In the genomic region with DNA sequence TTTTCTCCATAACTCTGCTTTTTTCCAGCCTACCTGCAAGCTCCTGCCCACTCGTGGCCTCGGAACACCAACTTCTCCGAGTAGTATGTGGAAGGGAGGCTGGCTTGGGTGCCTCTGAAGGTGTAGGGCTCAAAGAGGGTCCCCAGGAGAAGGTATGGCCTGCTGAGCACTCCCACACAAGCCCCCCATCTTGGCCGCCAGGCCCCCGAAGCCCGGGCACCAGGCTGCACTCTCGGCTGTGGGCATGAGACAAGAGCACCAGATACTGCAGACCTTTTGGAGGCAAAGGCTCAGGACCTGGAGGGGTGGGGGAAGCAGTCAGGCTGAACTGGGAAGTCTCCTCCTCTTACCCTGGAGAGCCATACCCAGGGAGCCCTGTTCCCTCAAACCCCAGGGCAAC, we compare ENCODE assay signal across 8 cellular contexts. TPM values are rescaled to one million over a fixed set of nuclear protein-coding genes. Genes with fewer than 3 reads are reported as not detected.
DNase-seq lines count a peak whose midpoint lies in the region; ATAC-seq and TF ChIP-seq lines count a peak whose summit lies in the region.

No MANE protein-coding gene starts in this region.

- DNase-seq in DND-41 (no peak), MG63 (no peak), chondrocyte (ENCODE audit: low spot score) (no peak), neural progenitor cell (ENCODE audit: low spot score) (no peak), mucosa of descending colon (no peak), NCI-H510A treated with DMSO at 0.1 percent for 48 hours (lab: John Stamatoyannopoulos, UW) (no peak), occipital lobe (lab: John Stamatoyannopoulos, UW) (no peak)

- H3K79me2 ChIP-seq in DND-41 (ENCODE audit: insufficient read depth, low read length) (peaks cover 35% of the 10 kb centered on the region), neural progenitor cell (ENCODE audit: low read depth) (peaks cover 13% of the 10 kb centered on the region)

- 0 out of 2 replicates have a peak, but pooled peaks cover 7% of the 10 kb centered on the region for H4K20me1 ChIP-seq in DND-41 (ENCODE audit: insufficient read depth, low read length)
- no peaks in the 10 kb centered on the region for H4K20me1 ChIP-seq in neural progenitor cell (ENCODE audit: low read depth)

- ATAC-seq in DND-41 (ENCODE audit: insufficient read depth, low read depth) = no peak
- ATAC-seq in mucosa of descending colon = no peak
- no peak for ATAC-seq in GM19452 (IDR thresholded peaks at IDR 0.05; ENCODE audit: unreplicated experiment)

- H3K4me3 ChIP-seq in DND-41 (ENCODE audit: low read depth in 1 of 2, low read length in 2 of 2) (peak overlapping the region in 1 of 2 experiments; percentile 94; a peak in 3 of 4 replicates), MG63 (peak overlapping the region; percentile 74), neural progenitor cell (peak overlapping the region; percentile 53), mucosa of descending colon (no peak overlapping the region)

- TF ChIP-seq CTCF in DND-41 (IDR thresholded peaks at IDR 0.05; ENCODE audit: borderline replicate concordance, extremely low read depth, low read length, poor library complexity, severe bottlenecking) (no peak), chondrocyte (IDR thresholded peaks at IDR 0.05) (no peak), neural progenitor cell (IDR thresholded peaks at IDR 0.05) (no peak), mucosa of descending colon (IDR thresholded peaks at IDR 0.05) (no peak)

- H3K27ac Mint-ChIP-seq in chondrocyte (ENCODE audit: unreplicated experiment) = no peak overlapping the region
- H3K27ac Mint-ChIP-seq in neural progenitor cell = peak overlapping the region; percentile 61

- H3K9ac ChIP-seq in DND-41 (ENCODE audit: low read depth, low read length) = peak overlapping the region; percentile 97
- no peak overlapping the region for H3K9ac ChIP-seq in neural progenitor cell

- intact Hi-C loops in mucosa of descending colon (cut with DNase I, micrococcal nuclease) = no loop called here

- no peaks in the 10 kb centered on the region for H3K9me3 ChIP-seq in DND-41 (ENCODE audit: insufficient read depth, low read length, severe bottlenecking)
- H3K9me3 ChIP-seq in MG63 = no peaks in the 10 kb centered on the region
- H3K9me3 ChIP-seq in neural progenitor cell (ENCODE audit: low read depth) = no peaks in the 10 kb centered on the region
- H3K9me3 ChIP-seq in mucosa of descending colon = no peaks in the 10 kb centered on the region

- H3K9me3 Mint-ChIP-seq in chondrocyte (ENCODE audit: low read depth) (no peaks in the 10 kb centered on the region), neural progenitor cell (no peaks in the 10 kb centered on the region)

- H3K36me3 Mint-ChIP-seq in chondrocyte (ENCODE audit: low read depth) (peaks cover 3% of the 10 kb centered on the region), neural progenitor cell (peaks cover 16% of the 10 kb centered on the region)

- H3K36me3 ChIP-seq in DND-41 (ENCODE audit: insufficient read depth, low read length) (peaks cover 43% of the 10 kb centered on the region), MG63 (peaks cover 55% of the 10 kb centered on the region), neural progenitor cell (no peaks in the 10 kb centered on the region), mucosa of descending colon (ENCODE audit: low read depth) (no peaks in the 10 kb centered on the region)

- no peaks in the 10 kb centered on the region for H3K27me3 ChIP-seq in DND-41 (ENCODE audit: insufficient read depth, low read length, poor library complexity)
- H3K27me3 ChIP-seq in MG63 = no peaks in the 10 kb centered on the region
- peaks cover 24% of the 10 kb centered on the region for H3K27me3 ChIP-seq in neural progenitor cell

- H3K4me1 Mint-ChIP-seq in chondrocyte (ENCODE audit: low read depth) (peaks cover 20% of the 10 kb centered on the region), neural progenitor cell (peaks cover 22% of the 10 kb centered on the region)

- peak overlapping the region; percentile 95 for H3K4me2 ChIP-seq in DND-41 (ENCODE audit: insufficient read depth, low read length)
- peak overlapping the region; percentile 85 for H3K4me2 ChIP-seq in neural progenitor cell

- H3K4me1 ChIP-seq in DND-41 (ENCODE audit: insufficient read depth, low read length) = peaks cover 44% of the 10 kb centered on the region
- peaks cover 11% of the 10 kb centered on the region for H3K4me1 ChIP-seq in neural progenitor cell
- H3K4me1 ChIP-seq in mucosa of descending colon (ENCODE audit: low read depth) = peaks cover 10% of the 10 kb centered on the region

- H3F3A ChIP-seq in neural progenitor cell (ENCODE audit: low read depth) = peaks cover 8% of the 10 kb centered on the region

- no peak overlapping the region for H2AFZ ChIP-seq in DND-41 (ENCODE audit: low read depth, low read length)
- H2AFZ ChIP-seq in neural progenitor cell (replicated peaks) = no peak overlapping the region

- H3K4me3 Mint-ChIP-seq in chondrocyte (ENCODE audit: unreplicated experiment) = peak overlapping the region; percentile 78
- H3K4me3 Mint-ChIP-seq in neural progenitor cell = peak overlapping the region; percentile 93

- H3K27ac ChIP-seq in DND-41 (ENCODE audit: low read length) (peak overlapping the region; percentile 91), neural progenitor cell (no peak overlapping the region)

- H3K27me3 Mint-ChIP-seq in chondrocyte (ENCODE audit: low read depth) (no peaks in the 10 kb centered on the region), neural progenitor cell (ENCODE audit: insufficient read depth, low read depth) (peaks cover 10% of the 10 kb centered on the region)

RNA-seq across cellular contexts. Expression of a gene that starts 1.7 kb away (rescaled TPM):
- total RNA-seq in MG63 (2014; rRNA removed; shearing (Covaris generic); ENCODE audit: low replicate concordance) = 14.3 and 14.7 TPM in 2 replicates
- total RNA-seq in chondrocyte (20.7 to 36.4 TPM (median 21.6 TPM) in 3 replicates), neural progenitor cell (ENCODE audit: low replicate concordance) (37.8 and 84.9 TPM in 2 replicates), mucosa of descending colon (10 to 100 TPM; 26.7 to 51.7 (median 43.6) TPM), occipital lobe (27.0 TPM)

RNA-seq across cellular contexts. Expression of a gene that starts 19.2 kb away (rescaled TPM):
- 16.4 and 22.2 TPM in 2 replicates for total RNA-seq in MG63 (2014; rRNA removed; shearing (Covaris generic); ENCODE audit: low replicate concordance)
- total RNA-seq in chondrocyte (17.1 to 20.2 TPM (median 19.8 TPM) in 3 replicates), neural progenitor cell (ENCODE audit: low replicate concordance) (16.9 and 35.5 TPM in 2 replicates), mucosa of descending colon (10 to 100 TPM; 29.6 to 38.8 (median 38.3) TPM), occipital lobe (14.0 TPM)

RNA-seq across cellular contexts. Expression of a gene that starts 31.5 kb away (rescaled TPM):
- 15.8 and 30.0 TPM in 2 replicates for total RNA-seq in MG63 (2014; rRNA removed; shearing (Covaris generic); ENCODE audit: low replicate concordance)
- total RNA-seq in chondrocyte = 30.1 to 33.9 TPM (median 30.8 TPM) in 3 replicates
- total RNA-seq in neural progenitor cell (ENCODE audit: low replicate concordance) = 9.6 and 30.8 TPM in 2 replicates
- total RNA-seq in mucosa of descending colon = 10 to 100 TPM; 27.2 to 31.0 (median 29.3) TPM
- 27.5 TPM for total RNA-seq in occipital lobe

RNA-seq across cellular contexts. Expression of a gene that starts 48.8 kb away (rescaled TPM):
- total RNA-seq in MG63 (2014; rRNA removed; shearing (Covaris generic); ENCODE audit: low replicate concordance) = 7.0 and 9.6 TPM in 2 replicates
- total RNA-seq in chondrocyte (5.2 to 6.0 TPM (median 5.8 TPM) in 3 replicates), neural progenitor cell (ENCODE audit: low replicate concordance) (7.9 and 11.2 TPM in 2 replicates), mucosa of descending colon (10 to 100 TPM in 2 of 3 donors, 1 to 10 TPM in 1; 6.6 to 11.7 (median 10.9) TPM), occipital lobe (13.3 TPM)
